Comparison of ENCODE assay signal across 8 cellular contexts in genomic region chr12:69240625-69240984, GRCh38. TPM values are rescaled to one million over a fixed set of nuclear protein-coding genes. Genes with fewer than 3 reads are reported as not detected.
A peak's percentile ranks its signal among the peaks of the same experiment; 100 is the strongest.
DNase-seq lines count a peak whose midpoint lies in the region; ATAC-seq and TF ChIP-seq lines count a peak whose summit lies in the region.

No MANE protein-coding gene starts in this region.

- H3K27ac ChIP-seq in CD8-positive, alpha-beta T cell (ENCODE audit: low read depth, low read length) = peak overlapping the region; percentile 68
- H3K27ac ChIP-seq in HUES64 (ENCODE audit: low read depth, low read length) (peak overlapping the region; percentile 95; the same call in 1 of the 2 replicates), sigmoid colon (peak overlapping the region; percentile 89 to 97 (median 95))

- no peak for TF ChIP-seq EP300 in sigmoid colon (IDR thresholded peaks at IDR 0.05)

- POLR2A ChIA-PET in CD8-positive, alpha-beta T cell (lab: Charles Lee) = interaction anchor here (0.6 to 1.4 kb wide), 3 partner anchors 70 to 90 kb away, joined by 3 to 5 read pairs (median 3); no protein-coding TSS in a partner anchor

- no peaks in the 10 kb centered on the region for H3K9me3 Mint-ChIP-seq in CD8-positive, alpha-beta T cell

- CTCF ChIA-PET in CD8-positive, alpha-beta T cell (lab: Charles Lee) = no interaction called here

- H3K27me3 ChIP-seq in CD8-positive, alpha-beta T cell (ENCODE audit: insufficient read depth, low read length) = no peaks in the 10 kb centered on the region
- H3K27me3 ChIP-seq in HUES64 (ENCODE audit: insufficient read depth, low read length) (no peaks in the 10 kb centered on the region), sigmoid colon (no peaks in the 10 kb centered on the region)

- TF ChIP-seq CTCF in CD8-positive, alpha-beta T cell (IDR thresholded peaks at IDR 0.05) = no peak
- TF ChIP-seq CTCF in fibroblast of pulmonary artery (IDR thresholded peaks at IDR 0.05; ENCODE audit: low read length, missing control alignments) (no peak), sigmoid colon (IDR thresholded peaks at IDR 0.05) (no peak)

- H3K27me3 Mint-ChIP-seq in CD8-positive, alpha-beta T cell (ENCODE audit: low read depth) = no peaks in the 10 kb centered on the region

- H3K4me3 Mint-ChIP-seq in CD8-positive, alpha-beta T cell = peak overlapping the region; percentile 95

- peak overlapping the region; percentile 99 for H3K27ac Mint-ChIP-seq in CD8-positive, alpha-beta T cell

- intact Hi-C loops in CD8-positive, alpha-beta T cell (cut with DNase I, micrococcal nuclease) = loop anchor here (1.0 to 10.0 kb wide), 6 partner anchors 119 to 626 kb away; partner anchors contain the start of genes MDM2 (in 2 of the 2), FRS2 (in 1 of the 2), RAP1B (in 1 of the 2) and SLC35E3 (in 1 of the 2)
- intact Hi-C loops in sigmoid colon (cut with DNase I) = loop anchor here (5.0 to 10.0 kb wide), 2 partner anchors 117 to 344 kb away; partner anchors contain the start of genes CCT2 and YEATS4

- 0% methylated on average over 7 of the region's 11 CpGs for WGBS in HUES64
- 1 to 2% methylated on average over 11 of the region's 11 CpGs for WGBS in sigmoid colon, 2 donors

- TF ChIP-seq POLR2A in sigmoid colon (IDR thresholded peaks at IDR 0.05) = no peak

- peak overlapping the region; percentile 95 for H3K4me3 ChIP-seq in CD8-positive, alpha-beta T cell (ENCODE audit: low read depth, low read length)
- H3K4me3 ChIP-seq in HUES64 (ENCODE audit: low read length) = peak overlapping the region; percentile 83
- peak overlapping the region; percentile 85 for H3K4me3 ChIP-seq in fibroblast of pulmonary artery (replicated peaks; ENCODE audit: low read depth, low read length)
- H3K4me3 ChIP-seq in sigmoid colon = peak overlapping the region; percentile 54 to 94 (median 90)

- peak; percentile 11 for ATAC-seq in CD8-positive, alpha-beta T cell
- ATAC-seq in GM18907 (IDR thresholded peaks at IDR 0.05; ENCODE audit: unreplicated experiment) (no peak), HG02763 (IDR thresholded peaks at IDR 0.05; ENCODE audit: unreplicated experiment) (no peak)

- H3K36me3 Mint-ChIP-seq in CD8-positive, alpha-beta T cell = peaks cover 18% of the 10 kb centered on the region

- H3K4me1 ChIP-seq in CD8-positive, alpha-beta T cell (ENCODE audit: insufficient read depth, low read length) = peaks cover 42% of the 10 kb centered on the region
- H3K4me1 ChIP-seq in HUES64 (ENCODE audit: insufficient read depth, low read length) (peaks cover 28% of the 10 kb centered on the region), sigmoid colon (peaks cover 0 to 54% (median 48%) of the 10 kb centered on the region in 4 donors)

- H3K36me3 ChIP-seq in CD8-positive, alpha-beta T cell (ENCODE audit: insufficient read depth, low read length) = no peaks in the 10 kb centered on the region
- H3K36me3 ChIP-seq in HUES64 (ENCODE audit: insufficient read depth, low read length) (peaks cover 15% of the 10 kb centered on the region), sigmoid colon (no peaks in the 10 kb centered on the region)

- DNase-seq in CD8-positive, alpha-beta T cell = peak in 3 of 7 experiments; percentile 23 to 53 (median 24)
- peak; percentile 28 for DNase-seq in activated CD4-positive, alpha-beta T cell treated with anti-CD3 and anti-CD28 coated beads, Interleukin-2, amount 50 U/mL, for 1 hour
- no peak for DNase-seq in fibroblast of pulmonary artery (ENCODE audit: low read depth)
- no peak for DNase-seq in sigmoid colon
- no peak for DNase-seq in NCI-H226

- H3K4me1 Mint-ChIP-seq in CD8-positive, alpha-beta T cell (ENCODE audit: low read depth) = peaks cover 61% of the 10 kb centered on the region

- peak overlapping the region; percentile 97 for H3K9ac ChIP-seq in HUES64 (ENCODE audit: low read depth, low read length)

- H3K9me3 ChIP-seq in CD8-positive, alpha-beta T cell (ENCODE audit: low read length) = no peaks in the 10 kb centered on the region
- H3K9me3 ChIP-seq in HUES64 (ENCODE audit: insufficient read depth, low read depth, low read length) = no peaks in the 10 kb centered on the region
- H3K9me3 ChIP-seq in sigmoid colon = no peaks in the 10 kb centered on the region

RNA-seq across cellular contexts. Expression of gene CPSF6, which starts 1.2 kb away (rescaled TPM):
- total RNA-seq in CD8-positive, alpha-beta T cell = 10 to 100 TPM; 78.9 to 81.3 TPM
- polyA plus RNA-seq in HUES64 (2013, experiment 1 of 2) = 110 TPM
- 109 TPM for polyA plus RNA-seq in HUES64 (2013, experiment 2 of 2)
- 10 to 100 TPM; 33.5 to 96.0 (median 34.8) TPM for total RNA-seq in sigmoid colon
- 10 to 100 TPM; 15.0 to 27.4 (median 17.6) TPM for polyA plus RNA-seq in sigmoid colon
